2 cellular contexts compared by ENCODE assay signal in genomic region chr1:26094677-26095383, GRCh38.
A peak's percentile ranks its signal among the peaks of the same experiment; 100 is the strongest.
TF ChIP-seq lines count a peak whose summit lies in the region.

No MANE protein-coding gene starts in this region.

TF ChIP-seq in A549, 52 proteins besides CTCF, POLR2A, EP300 and RAD21:
- no peak for TF ChIP-seq MAFK (IDR thresholded peaks at IDR 0.05; ENCODE audit: partially characterized antibody)
TF ChIP-seq in A549: peak in this region for 0.

TF ChIP-seq in K562, 482 proteins besides CTCF, POLR2A, EP300 and RAD21 (continues in another document):
- TF ChIP-seq ESRRA (IDR thresholded peaks at IDR 0.05; ENCODE audit: borderline replicate concordance, low read depth) (peak; percentile 40; the same call in 1 of the 2 replicates), NRF1 (conservative IDR thresholded peaks at IDR 0.05 in 1 of 2, IDR thresholded peaks at IDR 0.05 in 1 of 2) (peak; percentile 85 to 87), ZNF395 (CRISPR knock-in tag; IDR thresholded peaks at IDR 0.05) (0 out of 2 replicates have a peak, but pooled peaks have one; percentile 57), KLF10 (CRISPR knock-in tag; IDR thresholded peaks at IDR 0.05) (no peak), ZNF436 (CRISPR knock-in tag; IDR thresholded peaks at IDR 0.05) (no peak), PHF8 (IDR thresholded peaks at IDR 0.05; ENCODE audit: borderline replicate concordance, low read length) (peak; percentile 21; the same call in 1 of the 2 replicates), DLX4 (CRISPR knock-in tag; IDR thresholded peaks at IDR 0.05) (no peak), FOXP1 (CRISPR knock-in tag; IDR thresholded peaks at IDR 0.05) (0 out of 2 replicates have a peak, but pooled peaks have one; percentile 45), GATAD2A (IDR thresholded peaks at IDR 0.05) (peak; percentile 75; the same call in 1 of the 2 replicates), ZNF143 (CRISPR knock-in tag; IDR thresholded peaks at IDR 0.05) (no peak), ZNF57 (CRISPR knock-in tag; IDR thresholded peaks at IDR 0.05) (no peak), THRAP3 (IDR thresholded peaks at IDR 0.05; ENCODE audit: borderline replicate concordance) (no peak), MAFF (IDR thresholded peaks at IDR 0.05; ENCODE audit: low read length) (no peak), DDX20 (tag; IDR thresholded peaks at IDR 0.05; ENCODE audit: low read depth) (no peak), ZBTB11 (CRISPR knock-in tag; IDR thresholded peaks at IDR 0.05) (peak in 1 of 3 experiments; percentile 68; a peak in 2 of 6 replicates), SAFB (IDR thresholded peaks at IDR 0.05; ENCODE audit: borderline replicate concordance, low read depth, low read length) (no peak), MECOM (CRISPR knock-in tag; IDR thresholded peaks at IDR 0.05) (0 out of 2 replicates have a peak, but pooled peaks have one; percentile 17), KHSRP (IDR thresholded peaks at IDR 0.05) (no peak), BHLHE40 (IDR thresholded peaks at IDR 0.05; ENCODE audit: low read length) (no peak; the same call in 1 of the 2 replicates), SIN3B (IDR thresholded peaks at IDR 0.05; ENCODE audit: low read depth) (0 out of 2 replicates have a peak, but pooled peaks have one; percentile 25), KLF13 (tag; IDR thresholded peaks at IDR 0.05; ENCODE audit: borderline replicate concordance, low read depth) (no peak), TEAD4 (IDR thresholded peaks at IDR 0.05; ENCODE audit: low read length) (no peak), TEAD4 (CRISPR knock-in tag; IDR thresholded peaks at IDR 0.05; ENCODE audit: borderline replicate concordance) (no peak), VEZF1 (CRISPR knock-in tag; IDR thresholded peaks at IDR 0.05) (peak; percentile 63), IRF2 (CRISPR knock-in tag; IDR thresholded peaks at IDR 0.05) (no peak), PYGO2 (tag; IDR thresholded peaks at IDR 0.05) (no peak), ZBTB26 (CRISPR knock-in tag; IDR thresholded peaks at IDR 0.05) (no peak), MBD2 (IDR thresholded peaks at IDR 0.05; ENCODE audit: borderline replicate concordance, low read depth) (no peak), ZNF639 (CRISPR knock-in tag; conservative IDR thresholded peaks at IDR 0.05 in 1 of 2, IDR thresholded peaks at IDR 0.05 in 1 of 2) (0 out of 4 replicates have a peak, but pooled peaks of 1 of the 2 experiments have one; percentile 26), ZBTB7A (IDR thresholded peaks at IDR 0.05; ENCODE audit: borderline replicate concordance, control insufficient read depth, low read depth, low read length) (no peak; the same call in 1 of the 2 replicates), FOXO4 (CRISPR knock-in tag; IDR thresholded peaks at IDR 0.05) (no peak), IFI16 (CRISPR knock-in tag; IDR thresholded peaks at IDR 0.05) (no peak), ZNF175 (CRISPR knock-in tag; IDR thresholded peaks at IDR 0.05; ENCODE audit: low read depth) (peak; percentile 42; the same call in 1 of the 2 replicates), HMGN3 (IDR thresholded peaks at IDR 0.05; ENCODE audit: borderline replicate concordance, extremely low read depth, insufficient read length, low read depth, low read length) (peak; percentile 31), OTX1 (CRISPR knock-in tag; IDR thresholded peaks at IDR 0.05) (no peak), ETV5 (CRISPR knock-in tag; IDR thresholded peaks at IDR 0.05; ENCODE audit: low read depth) (peak; percentile 90), GABPB1 (CRISPR knock-in tag; IDR thresholded peaks at IDR 0.05) (no peak), TAF7 (tag; IDR thresholded peaks at IDR 0.05) (no peak), TCF3 (CRISPR knock-in tag; IDR thresholded peaks at IDR 0.05) (peak; percentile 12; the same call in 1 of the 2 replicates), TARDBP (IDR thresholded peaks at IDR 0.05) (0 out of 2 replicates have a peak, but pooled peaks have one; percentile 20), ZNF518B (CRISPR knock-in tag; IDR thresholded peaks at IDR 0.05) (no peak)
